ENCODE assay signal across 8 cellular contexts in the genomic region with DNA sequence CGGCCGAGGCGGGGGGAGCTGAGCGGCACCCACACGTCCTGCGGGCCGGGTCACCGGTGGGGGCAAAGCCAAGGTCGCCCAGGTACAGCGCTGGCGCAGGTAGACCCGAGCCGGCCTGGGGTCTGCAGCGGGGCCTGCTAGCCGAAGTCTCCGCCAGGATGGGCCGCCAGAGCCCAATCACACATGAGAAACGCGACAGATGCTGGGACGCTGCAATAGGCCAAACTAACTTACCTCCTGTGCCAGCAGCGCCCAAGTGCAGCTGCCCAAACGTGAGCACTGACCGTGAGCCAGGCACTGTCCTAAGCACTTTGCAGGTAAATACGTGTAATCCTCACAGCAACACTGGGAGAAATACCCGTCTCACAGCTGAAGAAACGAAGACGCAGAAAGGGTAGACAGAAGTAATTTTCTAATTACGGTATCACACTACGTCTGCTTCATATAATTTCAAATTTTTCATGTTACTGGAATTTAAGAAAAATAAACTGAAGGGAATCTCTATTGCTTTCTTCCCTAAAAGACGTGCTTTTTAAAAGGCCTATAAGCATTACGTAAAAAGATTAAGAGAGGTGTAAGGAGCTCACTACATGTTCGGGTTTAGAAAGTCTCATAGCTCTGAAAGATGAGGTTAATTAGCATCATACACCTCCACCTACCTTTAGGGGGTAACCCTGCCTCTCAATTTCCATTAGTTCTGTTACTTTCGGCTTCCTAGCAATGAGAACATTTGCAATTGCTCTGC. TPM values are rescaled to one million over a fixed set of nuclear protein-coding genes. Genes with fewer than 3 reads are reported as not detected.
DNase-seq lines count a peak whose midpoint lies in the region; ATAC-seq and TF ChIP-seq lines count a peak whose summit lies in the region.

No MANE protein-coding gene starts in this region.

- H3K9me3 ChIP-seq in HUES64 (ENCODE audit: insufficient read depth, low read depth, low read length) (0 out of 2 replicates have a peak, but pooled peaks cover 2% of the 10 kb centered on the region), BE2C (0 out of 2 replicates have a peak, but pooled peaks cover 2% of the 10 kb centered on the region), MG63 (no peaks in the 10 kb centered on the region)

- H3K27me3 ChIP-seq in HUES64 (ENCODE audit: insufficient read depth, low read length) (peaks cover 66% of the 10 kb centered on the region), BE2C (peaks cover 30% of the 10 kb centered on the region), MG63 (no peaks in the 10 kb centered on the region)

- peaks cover 21 to 47% of the 10 kb centered on the region in 2 donors for H3K27me3 Mint-ChIP-seq in effector memory CD8-positive, alpha-beta T cell
- peaks cover 19% of the 10 kb centered on the region in 2 donors for H3K27me3 Mint-ChIP-seq in natural killer cell treated with Interleukin-12 subunit alpha and Interleukin-12 subunit beta and Interleukin-15 and Interleukin-18, amount 100 ng/mL, for 72 hours

- H3K4me1 ChIP-seq in HUES64 (ENCODE audit: insufficient read depth, low read length), result no peaks in the 10 kb centered on the region
- H3K4me1 ChIP-seq in BE2C, result no peaks in the 10 kb centered on the region

- WGBS in HUES64, result 57% methylated on average over 31 of the region's 33 CpGs

- H3K4me3 Mint-ChIP-seq in effector memory CD8-positive, alpha-beta T cell, result peak overlapping the region; percentile 67 to 69
- H3K4me3 Mint-ChIP-seq in natural killer cell treated with Interleukin-12 subunit alpha and Interleukin-12 subunit beta and Interleukin-15 and Interleukin-18, amount 100 ng/mL, for 72 hours, result peak overlapping the region; percentile 44

- H3K36me3 ChIP-seq in HUES64 (ENCODE audit: insufficient read depth, low read length) (no peaks in the 10 kb centered on the region), BE2C (no peaks in the 10 kb centered on the region), MG63 (no peaks in the 10 kb centered on the region)

- TF ChIP-seq CTCF in GM12864 (IDR thresholded peaks at IDR 0.05; ENCODE audit: low read depth, low read length, missing control alignments) (no peak), BE2C (IDR thresholded peaks at IDR 0.05; ENCODE audit: low read depth, low read length) (no peak)

- ATAC-seq in effector memory CD8-positive, alpha-beta T cell (replicated peaks), result no peak
- ATAC-seq in natural killer cell treated with Interleukin-12 subunit alpha and Interleukin-12 subunit beta and Interleukin-15 and Interleukin-18, amount 100 ng/mL, for 72 hours, result no peak
- ATAC-seq in GM18870 (IDR thresholded peaks at IDR 0.05; ENCODE audit: unreplicated experiment), result no peak

- peak overlapping the region; percentile 36; the same call in 1 of the 2 replicates for H3K9ac ChIP-seq in HUES64 (ENCODE audit: low read depth, low read length)

- H3K4me3 ChIP-seq in GM12864 (ENCODE audit: low read depth, low read length) (peak overlapping the region; percentile 20; the same call in 1 of the 2 replicates), HUES64 (ENCODE audit: low read length) (peak overlapping the region; percentile 52), BE2C (ENCODE audit: low read depth, low read length) (no peak overlapping the region), MG63 (no peak overlapping the region; the same call in 1 of the 2 replicates)

- H3K27ac Mint-ChIP-seq in effector memory CD8-positive, alpha-beta T cell, result no peak overlapping the region
- H3K27ac Mint-ChIP-seq in natural killer cell treated with Interleukin-12 subunit alpha and Interleukin-12 subunit beta and Interleukin-15 and Interleukin-18, amount 100 ng/mL, for 72 hours, result no peak overlapping the region

- H3K4me1 Mint-ChIP-seq in effector memory CD8-positive, alpha-beta T cell (ENCODE audit: low read depth in 2 of 2), result peaks cover 0 to 8% of the 10 kb centered on the region in 2 donors
- peaks cover 4 to 14% of the 10 kb centered on the region in 2 donors for H3K4me1 Mint-ChIP-seq in natural killer cell treated with Interleukin-12 subunit alpha and Interleukin-12 subunit beta and Interleukin-15 and Interleukin-18, amount 100 ng/mL, for 72 hours (ENCODE audit: low read depth in 2 of 2)

- no peak overlapping the region for H3K27ac ChIP-seq in HUES64 (ENCODE audit: low read depth, low read length)

- no peaks in the 10 kb centered on the region for H3K9me3 Mint-ChIP-seq in effector memory CD8-positive, alpha-beta T cell
- no peaks in the 10 kb centered on the region for H3K9me3 Mint-ChIP-seq in natural killer cell treated with Interleukin-12 subunit alpha and Interleukin-12 subunit beta and Interleukin-15 and Interleukin-18, amount 100 ng/mL, for 72 hours

- DNase-seq in GM12864 (ENCODE audit: low read depth), result no peak
- no peak for DNase-seq in effector memory CD8-positive, alpha-beta T cell
- no peak for DNase-seq in natural killer cell treated with Interleukin-12 subunit alpha and Interleukin-12 subunit beta and Interleukin-15 and Interleukin-18, amount 100 ng/mL, for 72 hours (ENCODE audit: low spot score)
- no peak for DNase-seq in BE2C
- no peak for DNase-seq in effector CD8-positive, alpha-beta T cell (lab: John Stamatoyannopoulos, UW)
- DNase-seq in MG63, result no peak

- peaks cover 2% of the 10 kb centered on the region for H3K36me3 Mint-ChIP-seq in effector memory CD8-positive, alpha-beta T cell (ENCODE audit: insufficient read depth)
- no peaks in the 10 kb centered on the region for H3K36me3 Mint-ChIP-seq in natural killer cell treated with Interleukin-12 subunit alpha and Interleukin-12 subunit beta and Interleukin-15 and Interleukin-18, amount 100 ng/mL, for 72 hours

RNA-seq across cellular contexts. Expression of a gene that starts 0.6 kb away (rescaled TPM):
- polyA plus RNA-seq in HUES64 (2013, experiment 1 of 2), result 14.2 TPM
- 11.6 TPM for polyA plus RNA-seq in HUES64 (2013, experiment 2 of 2)
- total RNA-seq in natural killer cell treated with Interleukin-12 subunit alpha and Interleukin-12 subunit beta and Interleukin-15 and Interleukin-18, amount 100 ng/mL, for 72 hours, result 10 to 100 TPM in 1 of 2 donors, 1 to 10 TPM in 1; 6.1 to 18.3 TPM
- polyA plus RNA-seq in BE2C (2012; ENCODE audit: insufficient read depth, insufficient read length, low read depth), result not detected
- total RNA-seq in MG63 (2014; rRNA removed; shearing (Covaris generic); ENCODE audit: low replicate concordance), result 2.1 and 5.0 TPM in 2 replicates

Comparison
In these comparisons a context has a peak if more than half of its experiments do, and no peak if none do; other contexts are left out.
1. H3K4me3 ChIP-seq: peak in GM12864 (single experiment) and HUES64 (single experiment); none in BE2C (single experiment) and MG63 (single experiment).